In genomic region chr4:3766791-3767561, GRCh38 we compare ENCODE assay signal across 9 cellular contexts. TPM values are rescaled to one million over a fixed set of nuclear protein-coding genes. Genes with fewer than 3 reads are reported as not detected.
DNase-seq lines count a peak whose midpoint lies in the region; ATAC-seq and TF ChIP-seq lines count a peak whose summit lies in the region.
"Had no signal": no experiment of that assay in that cellular context is flagged by ENCODE, and none has a peak within 500 bp of the region (broad histone marks: within the 10 kb centered on the region; RNA-seq: fewer than 3 reads in every experiment).

No MANE protein-coding gene starts in this region.

- H3K4me2 ChIP-seq in HCT116 (ENCODE audit: low read length) = peak overlapping the region; percentile 55

- intact Hi-C loops in HCT116 (cut with micrococcal nuclease) (no loop called here), natural killer cell (cut with micrococcal nuclease) (no loop called here)

- H3K4me1 Mint-ChIP-seq in natural killer cell = no peaks in the 10 kb centered on the region

- H3K79me2 ChIP-seq in HCT116 (ENCODE audit: insufficient read depth, low read length) = no peaks in the 10 kb centered on the region

- H4K20me1 ChIP-seq in HCT116 (ENCODE audit: insufficient read depth) = no peaks in the 10 kb centered on the region

- TF ChIP-seq POLR2A in HCT116 (IDR thresholded peaks at IDR 0.05; ENCODE audit: borderline replicate concordance, extremely low read depth, insufficient read depth, insufficient read length) = no peak

- H3K27me3 ChIP-seq in HCT116 (ENCODE audit: insufficient read depth, low read length) = no peaks in the 10 kb centered on the region

- H3K36me3 ChIP-seq in HCT116 (ENCODE audit: control insufficient read depth in 1 of 2, insufficient read depth in 2 of 2, low read length in 2 of 2) = no peaks in the 10 kb centered on the region

- no peak overlapping the region for H3K27ac Mint-ChIP-seq in natural killer cell

- H3K4me3 ChIP-seq in HCT116 (replicated peaks in 1 of 2; ENCODE audit: low read depth in 1 of 2, low read length in 2 of 2) (peak overlapping the region; percentile 31 to 45), choroid plexus epithelial cell (ENCODE audit: low read depth, low read length) (no peak overlapping the region)

- no peak overlapping the region for H2AFZ ChIP-seq in HCT116 (ENCODE audit: low read depth, low read length, poor library complexity, severe bottlenecking)

- no peaks in the 10 kb centered on the region for H3K36me3 Mint-ChIP-seq in natural killer cell

- H3K9me3 Mint-ChIP-seq in natural killer cell = no peaks in the 10 kb centered on the region

- BruUV-seq in HCT116 (replicated peaks; lab: Mats Ljungman, UMichigan) = TSS peak; percentile 68

- H3K9me2 ChIP-seq in HCT116 (ENCODE audit: insufficient read depth) = no peaks in the 10 kb centered on the region

- CTCF ChIA-PET in HCT116 (lab: Charles Lee) = interaction anchor here (1.1 to 2.2 kb wide), 2 partner anchors 16 to 114 kb away, joined by 4 to 13 read pairs; no protein-coding TSS in a partner anchor
- CTCF ChIA-PET in HEK293T (lab: Yijun Ruan, JAX) = interaction anchor here (0.6 to 2.7 kb wide), 2 partner anchors 16 to 23 kb away, joined by 4 to 17 read pairs; no protein-coding TSS in a partner anchor

- TF ChIP-seq CTCF in HCT116 (IDR thresholded peaks at IDR 0.05 in 2 of 3, conservative IDR thresholded peaks at IDR 0.05 in 1 of 3; ENCODE audit: borderline replicate concordance in 1 of 3, insufficient read depth in 1 of 3, low read depth in 2 of 3, low read length in 2 of 3) (no peak), choroid plexus epithelial cell (conservative IDR thresholded peaks at IDR 0.05; ENCODE audit: low read depth, low read length) (no peak), natural killer cell (IDR thresholded peaks at IDR 0.05) (no peak)

- H3K9ac ChIP-seq in HCT116 (ENCODE audit: low read length) = peak overlapping the region; percentile 35; the same call in 1 of the 2 replicates

- H3K4me1 ChIP-seq in HCT116 (ENCODE audit: control insufficient read depth in 1 of 2, insufficient read depth in 2 of 2, low read length in 2 of 2) = peaks cover 8 to 13% of the 10 kb centered on the region in 2 experiments; a peak in 2 of 4 replicates

- ATAC-seq in HCT116 = no peak
- ATAC-seq in natural killer cell = no peak

- H3K27ac ChIP-seq in HCT116 (ENCODE audit: low read depth, low read length) = peak overlapping the region; percentile 88; the same call in 1 of the 2 replicates

- no peaks in the 10 kb centered on the region for H3K9me3 ChIP-seq in HCT116 (ENCODE audit: control insufficient read depth in 1 of 2, insufficient read depth in 1 of 2, low read depth in 1 of 2, low read length in 2 of 2)

- peak; percentile 30 for DNase-seq in AG08396 (ENCODE audit: low spot score)
- DNase-seq in HCT116 (ENCODE audit: low read depth, low spot score) = no peak
- DNase-seq in choroid plexus epithelial cell (ENCODE audit: low read depth) = peak; percentile 2
- DNase-seq in natural killer cell = no peak
- no peak for DNase-seq in activated effector memory CD4-positive, alpha-beta T cell treated with anti-CD3 and anti-CD28 coated beads, Interleukin-2, amount 50 U/mL, for 16 hours
- no peak for DNase-seq in HEK293T (ENCODE audit: extremely low spot score)
- DNase-seq in HPDE6-E6E7 (ENCODE audit: extremely low spot score) = no peak
- DNase-seq in germinal center (ENCODE audit: low spot score) = no peak
- DNase-seq: SIG-M5 had no signal

- no peak for TF ChIP-seq RAD21 in HCT116 (IDR thresholded peaks at IDR 0.05; ENCODE audit: low read depth)

- peaks cover 9 to 18% of the 10 kb centered on the region in 2 donors for H3K27me3 Mint-ChIP-seq in natural killer cell (ENCODE audit: low read depth in 2 of 2)

- RAD21 ChIA-PET in HCT116 (lab: Charles Lee; ENCODE audit: low non-redundant PET in 1 of 2, low total read pairs in 2 of 2, uncharacterized antibody in 2 of 2, unreplicated experiment in 2 of 2) = interaction anchor here in 1 of 2 experiments (0.6 kb wide), 1 partner anchor 113 kb away, joined by 5 read pairs; no protein-coding TSS in a partner anchor

- peak overlapping the region; percentile 40 for H3K4me3 Mint-ChIP-seq in natural killer cell

- POLR2A ChIA-PET in HCT116 (lab: Charles Lee) = no interaction called here
- POLR2A ChIA-PET in HEK293T (lab: Yijun Ruan, JAX) = interaction anchor here (0.6 to 2.6 kb wide), 4 partner anchors 13 to 91 kb away, joined by 3 to 17 read pairs (median 8); no protein-coding TSS in a partner anchor

TF ChIP-seq in HCT116, 20 proteins besides CTCF, POLR2A, EP300 and RAD21:
- TF ChIP-seq EZH2phosphoT487 (IDR thresholded peaks at IDR 0.05; ENCODE audit: borderline replicate concordance) (no peak), SP1 (IDR thresholded peaks at IDR 0.05; ENCODE audit: low read depth) (no peak), TCF7L2 (IDR thresholded peaks at IDR 0.05; ENCODE audit: borderline replicate concordance, extremely low read depth, insufficient read depth, insufficient read length) (no peak), JUND (IDR thresholded peaks at IDR 0.05) (no peak), EGR1 (IDR thresholded peaks at IDR 0.05; ENCODE audit: low read depth) (no peak), ELF1 (IDR thresholded peaks at IDR 0.05; ENCODE audit: borderline replicate concordance, low read depth) (no peak), ZNF274 (IDR thresholded peaks at IDR 0.05; ENCODE audit: low read depth, low read length) (no peak), MAX (IDR thresholded peaks at IDR 0.05) (no peak), CEBPB (IDR thresholded peaks at IDR 0.05; ENCODE audit: low read depth) (no peak), CBX3 (IDR thresholded peaks at IDR 0.05; ENCODE audit: low read depth) (no peak)
- TF ChIP-seq, protein P1, sequence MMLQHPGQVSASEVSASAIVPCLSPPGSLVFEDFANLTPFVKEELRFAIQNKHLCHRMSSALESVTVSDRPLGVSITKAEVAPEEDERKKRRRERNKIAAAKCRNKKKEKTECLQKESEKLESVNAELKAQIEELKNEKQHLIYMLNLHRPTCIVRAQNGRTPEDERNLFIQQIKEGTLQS (IDR thresholded peaks at IDR 0.05) = no peak

TF ChIP-seq in HEK293T, 16 proteins besides CTCF, POLR2A, EP300 and RAD21:
- no peak for TF ChIP-seq PKNOX1 (IDR thresholded peaks at IDR 0.05)

RNA-seq across cellular contexts. Expression of gene ADRA2C, which starts 0.8 kb away (rescaled TPM):
- total RNA-seq in HCT116 (2021; ENCODE audit: unreplicated experiment) (28.1 TPM), natural killer cell (not detected)
- 17.9 and 24.0 TPM in 2 replicates for polyA plus RNA-seq in HCT116 (2012)

Comparison
In these comparisons a context has a peak if more than half of its experiments do, and no peak if none do; other contexts are left out.
1. DNase-seq: peak in AG08396 (single experiment) and choroid plexus epithelial cell (single experiment); none in HCT116 (single experiment), natural killer cell (single experiment), activated effector memory CD4-positive, alpha-beta T cell treated with anti-CD3 and anti-CD28 coated beads, Interleukin-2, amount 50 U/mL, for 16 hours (single experiment), HEK293T (single experiment), HPDE6-E6E7 (single experiment) and germinal center (single experiment).
2. RNA of gene ADRA2C, which starts 0.8 kb away (total RNA-seq): 28.1 TPM in HCT116 (single experiment); not detected in natural killer cell; every median in the first group is over 10 times any median in the second.